Comparison of ENCODE assay signal across 28 cellular contexts in the genomic region with DNA sequence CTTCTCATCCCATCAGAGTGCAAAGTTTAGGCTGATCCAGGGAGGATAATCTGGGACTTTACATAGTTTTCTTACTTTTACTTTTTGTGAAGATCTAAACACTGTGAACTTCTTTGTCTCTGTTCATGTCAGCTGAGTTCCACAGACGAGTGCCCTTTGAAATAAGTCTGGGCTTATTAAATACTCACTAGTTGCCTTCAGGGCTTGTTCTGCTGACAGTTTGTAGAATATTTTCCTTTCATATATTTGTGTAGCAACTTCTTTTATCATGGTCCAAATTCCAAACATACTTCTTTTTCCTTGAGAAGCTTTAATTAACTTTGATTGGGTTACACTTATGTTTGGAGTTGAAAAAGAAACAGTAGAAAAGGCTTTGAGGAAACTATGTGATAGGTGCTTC.
"Had no signal": no experiment of that assay in that cellular context is flagged by ENCODE, and none has a peak within 500 bp of the region (broad histone marks: within the 10 kb centered on the region; RNA-seq: fewer than 3 reads in every experiment).

No MANE protein-coding gene starts in this region.

- H3K9me3 Mint-ChIP-seq: activated CD4-positive, alpha-beta T cell treated with anti-CD3 and anti-CD28 coated beads, Interleukin-2, amount 10 ng/mL, durations not matched to agents 24 days and 14 days; activated CD8-positive, alpha-beta T cell treated with anti-CD3 and anti-CD28 coated beads for 36 hours; activated naive CD4-positive, alpha-beta T cell treated with anti-CD3 and anti-CD28 coated beads, Interleukin-2, amount 50 U/mL, for 24 hours; activated naive CD8-positive, alpha-beta T cell treated with anti-CD3 and anti-CD28 coated beads, Interleukin-2, amount 10 ng/mL, durations not matched to agents 7 days and 5 days; activated T-cell treated with anti-CD3 and anti-CD28 coated beads, Interleukin-2, amount 50 U/mL, for 72 hours; activated T-helper 17 cell treated with anti-CD3 and anti-CD28 coated beads, Interleukin-2, amount 50 U/mL, for 72 hours had no signal

- DNase-seq: activated CD4-positive, alpha-beta T cell treated with anti-CD3 and anti-CD28 coated beads, Interleukin-2, amount 10 ng/mL, durations not matched to agents 24 days and 14 days; activated CD4-positive, alpha-beta T cell treated with anti-CD3 and anti-CD28 coated beads, Interleukin-2, amount 50 U/mL, for 4 hours; activated CD8-positive, alpha-beta T cell treated with anti-CD3 and anti-CD28 coated beads for 36 hours; activated effector memory CD4-positive, alpha-beta T cell treated with anti-CD3 and anti-CD28 coated beads, Interleukin-2, amount 50 U/mL, for 16 hours; activated naive CD4-positive, alpha-beta T cell treated with Interleukin-2 at 50 U/mL for 16 hours; activated naive CD8-positive, alpha-beta T cell treated with anti-CD3 and anti-CD28 coated beads, Interleukin-2, amount 10 ng/mL, durations not matched to agents 7 days and 5 days; activated T-cell treated with anti-CD3 and anti-CD28 coated beads, Interleukin-2, amount 50 U/mL, for 1 hour; activated T-cell treated with anti-CD3 and anti-CD28 coated beads, Interleukin-2, amount 50 U/mL, for 72 hours; amygdala; body of pancreas; Kasumi-1; KG1; MG63; NCI-H1048; NCI-H1105 treated with DMSO at 0.1 percent for 48 hours; NCI-H1436; NCI-H1694; NCI-H1930; NCI-H345; NCI-H524 treated with DMSO at 0.1 percent for 48 hours; NK-92 treated with Interleukin-12 subunit alpha and Interleukin-12 subunit beta, amount 100 ng/mL, for 24 hours; PC-3; Peyer's patch; RPMI8226; SHP77 treated with DMSO at 0.1 percent for 48 hours; T1000 had no signal

- H3K4me1 Mint-ChIP-seq: activated CD4-positive, alpha-beta T cell treated with anti-CD3 and anti-CD28 coated beads, Interleukin-2, amount 10 ng/mL, durations not matched to agents 24 days and 14 days; activated naive CD4-positive, alpha-beta T cell treated with anti-CD3 and anti-CD28 coated beads, Interleukin-2, amount 50 U/mL, for 24 hours; activated naive CD8-positive, alpha-beta T cell treated with anti-CD3 and anti-CD28 coated beads, Interleukin-2, amount 10 ng/mL, durations not matched to agents 7 days and 5 days; activated T-helper 17 cell treated with anti-CD3 and anti-CD28 coated beads, Interleukin-2, amount 50 U/mL, for 72 hours had no signal

- H3K4me3 Mint-ChIP-seq: activated CD4-positive, alpha-beta T cell treated with anti-CD3 and anti-CD28 coated beads, Interleukin-2, amount 10 ng/mL, durations not matched to agents 24 days and 14 days; activated CD8-positive, alpha-beta T cell treated with anti-CD3 and anti-CD28 coated beads for 36 hours; activated naive CD4-positive, alpha-beta T cell treated with anti-CD3 and anti-CD28 coated beads, Interleukin-2, amount 50 U/mL, for 24 hours; activated naive CD8-positive, alpha-beta T cell treated with anti-CD3 and anti-CD28 coated beads, Interleukin-2, amount 10 ng/mL, durations not matched to agents 7 days and 5 days; activated T-cell treated with anti-CD3 and anti-CD28 coated beads, Interleukin-2, amount 50 U/mL, for 72 hours; activated T-helper 17 cell treated with anti-CD3 and anti-CD28 coated beads, Interleukin-2, amount 50 U/mL, for 72 hours had no signal

- ATAC-seq: activated CD8-positive, alpha-beta T cell treated with anti-CD3 and anti-CD28 coated beads for 36 hours; activated T-cell treated with anti-CD3 and anti-CD28 coated beads, Interleukin-2, amount 50 U/mL, for 72 hours; activated T-helper 17 cell treated with anti-CD3 and anti-CD28 coated beads, Interleukin-2, amount 50 U/mL, for 72 hours; body of pancreas; PC-3 had no signal

- H3K36me3 Mint-ChIP-seq: activated naive CD4-positive, alpha-beta T cell treated with anti-CD3 and anti-CD28 coated beads, Interleukin-2, amount 50 U/mL, for 24 hours; activated naive CD8-positive, alpha-beta T cell treated with anti-CD3 and anti-CD28 coated beads, Interleukin-2, amount 10 ng/mL, durations not matched to agents 7 days and 5 days had no signal

- H3K27me3 Mint-ChIP-seq: activated CD4-positive, alpha-beta T cell treated with anti-CD3 and anti-CD28 coated beads, Interleukin-2, amount 10 ng/mL, durations not matched to agents 24 days and 14 days; activated CD8-positive, alpha-beta T cell treated with anti-CD3 and anti-CD28 coated beads for 36 hours; activated naive CD4-positive, alpha-beta T cell treated with anti-CD3 and anti-CD28 coated beads, Interleukin-2, amount 50 U/mL, for 24 hours; activated naive CD8-positive, alpha-beta T cell treated with anti-CD3 and anti-CD28 coated beads, Interleukin-2, amount 10 ng/mL, durations not matched to agents 7 days and 5 days; activated T-helper 17 cell treated with anti-CD3 and anti-CD28 coated beads, Interleukin-2, amount 50 U/mL, for 72 hours had no signal

- H3K27ac Mint-ChIP-seq: activated CD4-positive, alpha-beta T cell treated with anti-CD3 and anti-CD28 coated beads, Interleukin-2, amount 10 ng/mL, durations not matched to agents 24 days and 14 days; activated CD8-positive, alpha-beta T cell treated with anti-CD3 and anti-CD28 coated beads for 36 hours; activated naive CD4-positive, alpha-beta T cell treated with anti-CD3 and anti-CD28 coated beads, Interleukin-2, amount 50 U/mL, for 24 hours; activated naive CD8-positive, alpha-beta T cell treated with anti-CD3 and anti-CD28 coated beads, Interleukin-2, amount 10 ng/mL, durations not matched to agents 7 days and 5 days; activated T-cell treated with anti-CD3 and anti-CD28 coated beads, Interleukin-2, amount 50 U/mL, for 72 hours; activated T-helper 17 cell treated with anti-CD3 and anti-CD28 coated beads, Interleukin-2, amount 50 U/mL, for 72 hours had no signal
